8 cellular contexts compared by ENCODE assay signal in genomic region chr3:58009026-58009748, GRCh38. TPM values are rescaled to one million over a fixed set of nuclear protein-coding genes. Genes with fewer than 3 reads are reported as not detected.
DNase-seq lines count a peak whose midpoint lies in the region; ATAC-seq and TF ChIP-seq lines count a peak whose summit lies in the region.

No MANE protein-coding gene starts in this region.

- no peak for TF ChIP-seq CTCF in tibial artery (IDR thresholded peaks at IDR 0.05)

- DNase-seq in ELR (ENCODE audit: low read depth) (peak; percentile 30), tibial artery (peak in 1 of 2 donors; percentile 76), NCI-H1105 treated with DMSO at 0.1 percent for 48 hours (lab: John Stamatoyannopoulos, UW) (no peak)
- DNase-seq in activated CD4-positive, CD25-positive, alpha-beta regulatory T cell (lab: John Stamatoyannopoulos, UW): peak in 3 of 4 experiments; percentile 8 to 15 (median 9)

- intact Hi-C loops in tibial artery (cut with DNase I; ENCODE audit: low total_unique reads): loop anchor here (5.0 kb wide), 1 partner anchor 142 kb away; no protein-coding TSS in a partner anchor

- peak overlapping the region; percentile 76 for H3K4me3 ChIP-seq in ectodermal cell (ENCODE audit: insufficient read depth, low read depth, low read length)
- peak overlapping the region; percentile 95 to 96 for H3K4me3 ChIP-seq in muscle layer of duodenum (ENCODE audit: low read depth in 1 of 2, low read length in 2 of 2)
- peak overlapping the region; percentile 87 for H3K4me3 ChIP-seq in tibial artery

- no peak overlapping the region for H3K27ac ChIP-seq in ectodermal cell (ENCODE audit: insufficient read depth, low read depth, low read length, poor library complexity, severe bottlenecking)
- peak overlapping the region; percentile 90 for H3K27ac ChIP-seq in muscle layer of duodenum (ENCODE audit: low read length)
- peak overlapping the region; percentile 74 to 78 for H3K27ac ChIP-seq in tibial artery

- H3K9me3 ChIP-seq in ectodermal cell (ENCODE audit: control insufficient read depth, low read length) (no peaks in the 10 kb centered on the region), muscle layer of duodenum (ENCODE audit: control insufficient read depth in 1 of 2, low read length in 2 of 2) (no peaks in the 10 kb centered on the region), tibial artery (no peaks in the 10 kb centered on the region)

- peak; percentile 6 for ATAC-seq in HG02798 (IDR thresholded peaks at IDR 0.05; ENCODE audit: poor library complexity, unreplicated experiment)
- no peak for ATAC-seq in GM21447 (IDR thresholded peaks at IDR 0.05; ENCODE audit: unreplicated experiment)

- H3K36me3 ChIP-seq in ectodermal cell (ENCODE audit: control insufficient read depth, insufficient read depth, low read length): no peaks in the 10 kb centered on the region
- H3K36me3 ChIP-seq in muscle layer of duodenum (ENCODE audit: control insufficient read depth in 1 of 2, insufficient read depth in 2 of 2, low read length in 2 of 2): no peaks in the 10 kb centered on the region
- no peaks in the 10 kb centered on the region for H3K36me3 ChIP-seq in tibial artery

- peaks cover 4% of the 10 kb centered on the region for H3K27me3 ChIP-seq in ectodermal cell (ENCODE audit: control insufficient read depth, insufficient read depth, low read length, poor library complexity, severe bottlenecking)
- no peaks in the 10 kb centered on the region for H3K27me3 ChIP-seq in muscle layer of duodenum (ENCODE audit: low read depth, low read length)
- H3K27me3 ChIP-seq in tibial artery: no peaks in the 10 kb centered on the region

- WGBS in ectodermal cell, 2 experiments: 18 to 22% methylated on average over 33 of the region's 33 CpGs

- H3K4me1 ChIP-seq in ectodermal cell (ENCODE audit: control insufficient read depth, insufficient read depth, low read length) (peaks cover 6% of the 10 kb centered on the region), muscle layer of duodenum (ENCODE audit: control insufficient read depth in 1 of 2, insufficient read depth in 2 of 2, low read length in 2 of 2) (peaks cover 0 to 41% of the 10 kb centered on the region in 2 donors), tibial artery (peaks cover 4 to 51% (median 36%) of the 10 kb centered on the region in 4 donors)

RNA-seq across cellular contexts. Expression of gene FLNB, which starts 1.0 kb away (rescaled TPM):
- polyA plus RNA-seq in ectodermal cell (2013, experiment 1 of 4): 43.0 TPM
- 51.4 TPM for polyA plus RNA-seq in ectodermal cell (2013, experiment 2 of 4)
- polyA plus RNA-seq in ectodermal cell (2013, experiment 3 of 4): 35.7 TPM
- 42.5 TPM for polyA plus RNA-seq in ectodermal cell (2013, experiment 4 of 4)
